In the genomic region with DNA sequence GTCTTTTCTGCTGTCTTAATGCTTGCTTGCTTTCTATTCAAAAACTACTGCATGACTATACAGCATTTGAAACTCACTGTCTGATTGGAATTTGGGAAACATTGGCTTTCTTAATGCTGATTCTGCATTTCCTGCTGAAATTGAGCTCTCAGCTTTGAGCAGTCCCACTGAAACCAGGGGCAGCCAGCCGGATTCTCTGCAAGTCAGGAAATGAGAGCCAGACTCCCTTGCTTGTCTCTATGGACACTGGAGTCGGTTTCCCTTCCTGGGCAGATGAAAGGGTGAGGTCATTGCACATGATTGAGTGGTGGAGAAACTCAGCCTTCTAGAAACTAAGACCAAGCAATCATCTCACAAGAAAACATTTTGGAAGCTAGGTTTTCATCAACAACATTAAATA, we compare ENCODE assay signal across 10 cellular contexts.
DNase-seq lines count a peak whose midpoint lies in the region; ATAC-seq, FAIRE-seq and TF ChIP-seq lines count a peak whose summit lies in the region.
"Had no signal": no experiment of that assay in that cellular context is flagged by ENCODE, and none has a peak within 500 bp of the region (broad histone marks: within the 10 kb centered on the region; RNA-seq: fewer than 3 reads in every experiment).

No MANE protein-coding gene starts in this region.

- no peaks in the 10 kb centered on the region for H3K9me3 ChIP-seq in endothelial cell of umbilical vein (replicated peaks; ENCODE audit: control insufficient read depth, insufficient read depth, low read length)
- no peaks in the 10 kb centered on the region for H3K9me3 ChIP-seq in right lobe of liver

- ATAC-seq in right lobe of liver = peak; percentile 67 to 89 (median 77)
- ATAC-seq in GM18868 (IDR thresholded peaks at IDR 0.05; ENCODE audit: unreplicated experiment) = no peak
- ATAC-seq: GM12878 had no signal

- no peaks in the 10 kb centered on the region for H3K27me3 ChIP-seq in endothelial cell of umbilical vein (ENCODE audit: control insufficient read depth in 2 of 2, insufficient read depth in 2 of 2, low read length in 2 of 2)
- no peaks in the 10 kb centered on the region for H3K27me3 ChIP-seq in right lobe of liver

- no peak overlapping the region for H2AFZ ChIP-seq in endothelial cell of umbilical vein (ENCODE audit: low read depth, low read length)

- dilution Hi-C loops in endothelial cell of umbilical vein (cut with MboI; ENCODE audit: extremely low pct_ligation_motif_present, low sequenced_read_pairs) = no loop called here

- POLR2A ChIA-PET in endothelial cell of umbilical vein (lab: Charles Lee) = no interaction called here

- H3K36me3 Mint-ChIP-seq in type B pancreatic cell = no peaks in the 10 kb centered on the region

- CTCF ChIA-PET in endothelial cell of umbilical vein (lab: Charles Lee) = no interaction called here

- H3K4me1 ChIP-seq in endothelial cell of umbilical vein (ENCODE audit: control insufficient read depth, extremely low read depth, insufficient read depth, low read length) = peaks cover 5% of the 10 kb centered on the region
- no peaks in the 10 kb centered on the region for H3K4me1 ChIP-seq in right lobe of liver

- H3K27ac Mint-ChIP-seq in type B pancreatic cell = peak overlapping the region; percentile 68
- H3K27ac Mint-ChIP-seq: activated naive CD4-positive, alpha-beta T cell treated with anti-CD3 and anti-CD28 coated beads for 36 hours had no signal

- no peaks in the 10 kb centered on the region for H3K27me3 Mint-ChIP-seq in type B pancreatic cell

- H3K4me1 Mint-ChIP-seq in type B pancreatic cell (ENCODE audit: unreplicated experiment) = peaks cover 50% of the 10 kb centered on the region

- BruUV-seq in endothelial cell of umbilical vein (replicated peaks; lab: Mats Ljungman, UMichigan) = no TSS peak

- H3K36me3 ChIP-seq in endothelial cell of umbilical vein (ENCODE audit: control insufficient read depth in 2 of 2, extremely low read depth in 1 of 2, insufficient read depth in 2 of 2, low read length in 2 of 2) (no peaks in the 10 kb centered on the region), right lobe of liver (no peaks in the 10 kb centered on the region)

- peaks cover 4% of the 10 kb centered on the region for H3K9me3 Mint-ChIP-seq in type B pancreatic cell

- H3K9me1 ChIP-seq in endothelial cell of umbilical vein (replicated peaks; ENCODE audit: control insufficient read depth, extremely low read depth, insufficient read depth, low read length) = no peaks in the 10 kb centered on the region

- H4K20me1 ChIP-seq in endothelial cell of umbilical vein (replicated peaks; ENCODE audit: control insufficient read depth, extremely low read depth, insufficient read depth, low read length) = no peaks in the 10 kb centered on the region

- peak overlapping the region; percentile 67 for H3K4me3 Mint-ChIP-seq in type B pancreatic cell
- H3K4me3 Mint-ChIP-seq: activated naive CD4-positive, alpha-beta T cell treated with anti-CD3 and anti-CD28 coated beads for 36 hours had no signal

- H3K4me2 ChIP-seq in endothelial cell of umbilical vein (ENCODE audit: insufficient read depth, low read length) = peak overlapping the region; percentile 64

- H3K79me2 ChIP-seq in endothelial cell of umbilical vein (ENCODE audit: control insufficient read depth, insufficient read depth, low read length) = no peaks in the 10 kb centered on the region

- TF ChIP-seq CTCF in endothelial cell of umbilical vein (IDR thresholded peaks at IDR 0.05; ENCODE audit: extremely low read depth in 1 of 2, insufficient read depth in 1 of 2, low read depth in 1 of 2, low read length in 2 of 2) (no peak), right lobe of liver (IDR thresholded peaks at IDR 0.05) (no peak), type B pancreatic cell (conservative IDR thresholded peaks at IDR 0.05) (no peak)

- TF ChIP-seq POLR2A in endothelial cell of umbilical vein (IDR thresholded peaks at IDR 0.05; ENCODE audit: low read depth, low read length) (no peak), right lobe of liver (IDR thresholded peaks at IDR 0.05) (no peak)

- H3K27ac ChIP-seq in endothelial cell of umbilical vein (ENCODE audit: insufficient read depth, low read depth, low read length) (peak overlapping the region; percentile 5), right lobe of liver (no peak overlapping the region)

- intact Hi-C loops in endothelial cell of umbilical vein (cut with micrococcal nuclease) = loop anchor here (1.0 to 5.0 kb wide), 4 partner anchors 64 to 319 kb away; partner anchors contain the start of gene SPIN1
- intact Hi-C loops in right lobe of liver (cut with DNase I) = no loop called here

- DNase-seq in MV-4-11 (lab: John Stamatoyannopoulos, UW) (peak; percentile 32), endothelial cell of umbilical vein (ENCODE audit: low read depth, low spot score) (peak; percentile 64), right lobe of liver (peak in 1 of 3 donors; percentile 30), type B pancreatic cell (ENCODE audit: extremely low spot score, unreplicated experiment) (no peak), NCI-H2081 treated with DMSO at 0.1 percent for 48 hours (lab: John Stamatoyannopoulos, UW) (no peak), DMS153 (lab: John Stamatoyannopoulos, UW) (no peak)
- no peak for DNase-seq in activated naive CD4-positive, alpha-beta T cell treated with Interleukin-2 at 50 U/mL for 16 hours
- DNase-seq: activated naive CD4-positive, alpha-beta T cell treated with anti-CD3 and anti-CD28 coated beads for 36 hours had no signal

- H3K4me3 ChIP-seq in endothelial cell of umbilical vein (replicated peaks in 1 of 3; ENCODE audit: insufficient read depth in 1 of 3, low read depth in 1 of 3, low read length in 3 of 3) = peak overlapping the region in 1 of 3 experiments; percentile 32
- no peak overlapping the region for H3K4me3 ChIP-seq in right lobe of liver
- H3K4me3 ChIP-seq: GM12878 had no signal

- 40% methylated on average over 1 of the region's 2 CpGs for WGBS in right lobe of liver (ENCODE audit: insufficient coverage, low coverage, low lambda C conversion rate, missing lambda C conversion rate)

- FAIRE-seq in endothelial cell of umbilical vein (lab: Jason Lieb, UNC) = peak; percentile 74
- FAIRE-seq: GM12878 had no signal

- H3K9ac ChIP-seq in endothelial cell of umbilical vein (replicated peaks; ENCODE audit: extremely low read depth, insufficient read depth, low read length) = no peak overlapping the region

TF ChIP-seq in endothelial cell of umbilical vein, 7 proteins besides CTCF, POLR2A, EP300 and RAD21:
- TF ChIP-seq MYC (IDR thresholded peaks at IDR 0.05; ENCODE audit: low read depth, low read length) (no peak), EZH2 (IDR thresholded peaks at IDR 0.05; ENCODE audit: borderline replicate concordance, low read depth, low read length, severe bottlenecking) (no peak), GATA2 (IDR thresholded peaks at IDR 0.05; ENCODE audit: insufficient read depth, insufficient read length, low read depth, low read length) (no peak), FOS (IDR thresholded peaks at IDR 0.05; ENCODE audit: borderline replicate concordance, insufficient read depth, low read length) (no peak), JUN (IDR thresholded peaks at IDR 0.05; ENCODE audit: borderline replicate concordance, insufficient read depth, insufficient read length, low read depth) (peak; percentile 39)

Comparison
In these comparisons a context has a peak if more than half of its experiments do, and no peak if none do; other contexts are left out.
1. DNase-seq: peak in MV-4-11 (single experiment) and endothelial cell of umbilical vein (single experiment); none in type B pancreatic cell (single experiment), NCI-H2081 treated with DMSO at 0.1 percent for 48 hours (single experiment), activated naive CD4-positive, alpha-beta T cell treated with Interleukin-2 at 50 U/mL for 16 hours (single experiment) and DMS153 (single experiment).